20 cellular contexts compared by ENCODE assay signal in the genomic region with DNA sequence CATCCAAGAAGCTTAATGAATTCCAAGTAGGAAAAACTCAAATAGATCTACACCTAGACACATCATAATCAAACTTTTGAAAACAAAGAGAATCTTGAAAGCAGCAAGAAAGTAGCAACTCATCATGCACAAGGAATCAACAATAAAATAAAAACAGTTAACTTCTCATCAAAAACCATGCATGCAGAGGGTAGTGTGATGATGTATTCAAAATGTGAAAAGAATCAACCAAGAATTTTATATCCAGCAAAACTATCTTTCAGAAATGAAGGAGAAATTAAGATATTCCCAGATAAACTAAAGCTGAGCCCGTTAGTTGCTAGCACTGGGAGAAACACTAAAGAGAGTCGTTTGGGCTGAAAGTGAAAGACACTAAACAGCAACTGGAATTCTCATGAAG. TPM values are rescaled to one million over a fixed set of nuclear protein-coding genes. Genes with fewer than 3 reads are reported as not detected.
DNase-seq lines count a peak whose midpoint lies in the region; ATAC-seq, FAIRE-seq and TF ChIP-seq lines count a peak whose summit lies in the region.
"Had no signal": no experiment of that assay in that cellular context is flagged by ENCODE, and none has a peak within 500 bp of the region (broad histone marks: within the 10 kb centered on the region; RNA-seq: fewer than 3 reads in every experiment).

No MANE protein-coding gene starts in this region.

- ATAC-seq in HepG2 (no peak), right lobe of liver (no peak), GM19467 (IDR thresholded peaks at IDR 0.05; ENCODE audit: unreplicated experiment) (no peak)
- ATAC-seq: A549; CD8-positive, alpha-beta T cell had no signal

- no peak overlapping the region for H3K4me3 ChIP-seq in HepG2 (replicated peaks in 1 of 3; ENCODE audit: insufficient read depth in 1 of 3, low read depth in 2 of 3, low read length in 3 of 3)
- no peak overlapping the region for H3K4me3 ChIP-seq in right lobe of liver
- H3K4me3 ChIP-seq in adipocyte (ENCODE audit: low read length) = peak overlapping the region; percentile 38
- H3K4me3 ChIP-seq: A549; BLaER1 treated with 17β-estradiol and CSF1 and Interleukin-3, amounts not matched to agents 10 nM and 100 nM had no signal

- TF ChIP-seq POLR2A in HepG2 (IDR thresholded peaks at IDR 0.05; ENCODE audit: insufficient read depth in 1 of 2, low read depth in 2 of 2, low read length in 2 of 2) (no peak), right lobe of liver (IDR thresholded peaks at IDR 0.05) (no peak)

- H3K9ac ChIP-seq in HepG2 (ENCODE audit: insufficient read depth, low read depth, low read length) (no peak overlapping the region), adipocyte (ENCODE audit: low read length) (no peak overlapping the region)
- H3K9ac ChIP-seq: BLaER1 treated with 17β-estradiol and CSF1 and Interleukin-3, amounts not matched to agents 10 nM and 100 nM had no signal

- H3K79me2 ChIP-seq in HepG2 (ENCODE audit: insufficient read depth, low read length) = no peaks in the 10 kb centered on the region

- no peaks in the 10 kb centered on the region for H3K36me3 ChIP-seq in HepG2 (replicated peaks in 1 of 2; ENCODE audit: control insufficient read depth in 1 of 2, insufficient read depth in 2 of 2, low read length in 2 of 2)
- no peaks in the 10 kb centered on the region for H3K36me3 ChIP-seq in right lobe of liver
- no peaks in the 10 kb centered on the region for H3K36me3 ChIP-seq in adipocyte (ENCODE audit: control insufficient read depth, insufficient read depth, low read length, severe bottlenecking)
- H3K36me3 ChIP-seq: BLaER1 treated with 17β-estradiol and CSF1 and Interleukin-3, amounts not matched to agents 10 nM and 100 nM had no signal

- FAIRE-seq in HepG2 (lab: Jason Lieb, UNC) = no peak
- FAIRE-seq: A549, D721Med, G401.6, GM12891, GM19239 had no signal

- no peak for TF ChIP-seq RAD21 in HepG2 (CRISPR knock-in tag; IDR thresholded peaks at IDR 0.05)

- intact Hi-C loops in HepG2 (cut with micrococcal nuclease; ENCODE audit: unreplicated experiment) (no loop called here), right lobe of liver (cut with DNase I) (loop anchor here in 1 of 2 donors (10.0 kb wide), 1 partner anchor 108 kb away; a partner anchor contains a TSS)

- POLR2A ChIA-PET in HepG2 (lab: Yijun Ruan, JAX) = no interaction called here

- in situ Hi-C loops in HepG2 (cut with HindIII; ENCODE audit: extremely low pct_ligation_motif_present, low pct_unique_long_range_greater_than_20kb) = no loop called here

- TF ChIP-seq CTCF in HepG2 (CRISPR knock-in tag; IDR thresholded peaks at IDR 0.05) = no peak
- TF ChIP-seq CTCF in right lobe of liver (IDR thresholded peaks at IDR 0.05) = no peak

- H3K9me3 ChIP-seq in HepG2 (ENCODE audit: low read length) (peaks cover 15% of the 10 kb centered on the region), right lobe of liver (peaks cover 0 to 4% (median 0%) of the 10 kb centered on the region in 4 donors), adipocyte (ENCODE audit: control insufficient read depth, low read length) (peaks cover 34% of the 10 kb centered on the region)

- peaks cover 0 to 5% of the 10 kb centered on the region in 2 experiments; a peak in 1 of 5 replicates for H3K27me3 ChIP-seq in HepG2 (ENCODE audit: control insufficient read depth in 1 of 2, insufficient read depth in 2 of 2, low read length in 2 of 2)
- H3K27me3 ChIP-seq in right lobe of liver = no peaks in the 10 kb centered on the region
- H3K27me3 ChIP-seq in adipocyte (replicated peaks; ENCODE audit: control insufficient read depth, insufficient read depth, low read length) = no peaks in the 10 kb centered on the region
- H3K27me3 ChIP-seq: BLaER1 treated with 17β-estradiol and CSF1 and Interleukin-3, amounts not matched to agents 10 nM and 100 nM had no signal

- H3K4me1 ChIP-seq in HepG2 (ENCODE audit: insufficient read depth, low read length) (peaks cover 28% of the 10 kb centered on the region), right lobe of liver (no peaks in the 10 kb centered on the region), adipocyte (ENCODE audit: control insufficient read depth, insufficient read depth, low read length) (no peaks in the 10 kb centered on the region)
- H3K4me1 ChIP-seq: Caco-2 had no signal

- CTCF ChIA-PET in HepG2 (lab: Yijun Ruan, JAX; ENCODE audit: low intra/inter-chr PET ratio, low total read pairs) = no interaction called here

- H3K27ac ChIP-seq in HepG2 (ENCODE audit: extremely low read length, insufficient read depth, low read length) = no peak overlapping the region
- no peak overlapping the region for H3K27ac ChIP-seq in right lobe of liver
- H3K27ac ChIP-seq: 22Rv1; A549; BLaER1 treated with 17β-estradiol and CSF1 and Interleukin-3, amounts not matched to agents 10 nM and 100 nM; C4-2B had no signal

- WGBS in HepG2 (ENCODE audit: low lambda C conversion rate) = 25% methylated on average over 2 of the region's 2 CpGs
- 65% methylated on average over 2 of the region's 2 CpGs for WGBS in right lobe of liver (ENCODE audit: insufficient coverage, low coverage, low lambda C conversion rate, missing lambda C conversion rate)

- TF ChIP-seq EP300 in HepG2 (IDR thresholded peaks at IDR 0.05; ENCODE audit: low read depth in 2 of 2, low read length in 2 of 2) = no peak
- TF ChIP-seq EP300 in HepG2 (CRISPR knock-in tag; IDR thresholded peaks at IDR 0.05; ENCODE audit: borderline replicate concordance) = no peak

- no peaks in the 10 kb centered on the region for H4K20me1 ChIP-seq in HepG2 (ENCODE audit: insufficient read depth, low read length)
- H4K20me1 ChIP-seq: BLaER1 treated with 17β-estradiol and CSF1 and Interleukin-3, amounts not matched to agents 10 nM and 100 nM had no signal

- no peak for DNase-seq in HepG2 (ENCODE audit: low spot score)
- no peak for DNase-seq in right lobe of liver
- DNase-seq in adipocyte (ENCODE audit: low read depth) = no peak
- DNase-seq in activated CD4-positive, alpha-beta T cell treated with anti-CD3 and anti-CD28 coated beads for 1 hour = no peak
- DNase-seq: AML-193; Caco-2; Calu3; CD4-positive, alpha-beta T cell; CD8-positive, alpha-beta T cell; DMS79 treated with DMSO at 0.1 percent for 48 hours; GF-D8 had no signal

- H2AFZ ChIP-seq in HepG2 (ENCODE audit: low read length) = no peak overlapping the region

- no TSS peak for BruUV-seq in HepG2 (replicated peaks; lab: Mats Ljungman, UMichigan)

- H3K4me2 ChIP-seq in HepG2 (ENCODE audit: low read depth, low read length) = no peak overlapping the region
- H3K4me2 ChIP-seq: A549; BLaER1 treated with 17β-estradiol and CSF1 and Interleukin-3, amounts not matched to agents 10 nM and 100 nM had no signal

TF ChIP-seq in HepG2, 621 proteins besides CTCF, POLR2A, EP300 and RAD21 (continues in another document):
- TF ChIP-seq, protein P1, sequence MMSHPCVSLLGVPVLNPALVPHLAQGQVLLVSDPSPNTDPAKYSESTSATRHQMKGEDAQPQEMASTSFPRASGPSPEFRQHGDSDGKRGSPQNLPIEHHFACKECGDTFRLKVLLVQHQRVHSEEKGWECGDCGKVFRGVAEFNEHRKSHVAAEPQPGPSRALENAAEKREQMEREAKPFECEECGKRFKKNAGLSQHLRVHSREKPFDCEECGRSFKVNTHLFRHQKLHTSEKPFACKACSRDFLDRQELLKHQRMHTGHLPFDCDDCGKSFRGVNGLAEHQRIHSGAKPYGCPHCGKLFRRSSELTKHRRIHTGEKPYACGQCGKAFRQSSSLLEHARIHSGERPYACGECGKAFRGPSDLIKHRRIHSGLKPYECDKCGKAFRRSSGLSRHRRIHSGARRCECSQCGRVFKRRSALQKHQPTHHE (CRISPR knock-in tag; IDR thresholded peaks at IDR 0.05; ENCODE audit: borderline replicate concordance) = no peak
- TF ChIP-seq JUNB (CRISPR knock-in tag; IDR thresholded peaks at IDR 0.05; ENCODE audit: borderline replicate concordance) = no peak
- TF ChIP-seq ARNT (IDR thresholded peaks at IDR 0.05) = no peak
- TF ChIP-seq ZNF788 (CRISPR knock-in tag; IDR thresholded peaks at IDR 0.05; ENCODE audit: borderline replicate concordance) = no peak

RNA-seq across cellular contexts. Expression of a gene that starts 4.3 kb away (rescaled TPM):
- total RNA-seq in HepG2 (2016; rRNA removed; fragmentation: Illumina TruSeq; extraction: Trizol) (15.5 and 16.2 TPM in 2 replicates), right lobe of liver (10 to 100 TPM; 15.7 to 33.1 (median 23.3) TPM)
- total RNA-seq in HepG2 (2016; cell fraction: cytosol; rRNA removed; fragmentation: Illumina TruSeq; extraction: Trizol; ENCODE audit: low read depth) = 5.1 and 6.0 TPM in 2 replicates
- 14.9 and 16.1 TPM in 2 replicates for total RNA-seq in HepG2 (2016; cell fraction: insoluble cytoplasmic fraction; rRNA removed; fragmentation: Illumina TruSeq; extraction: Trizol)
- 7.8 TPM in 2 replicates for total RNA-seq in HepG2 (2016; cell fraction: membrane; rRNA removed; fragmentation: Illumina TruSeq; extraction: Trizol)
- total RNA-seq in HepG2 (2016; cell fraction: nucleus; rRNA removed; fragmentation: Illumina TruSeq; extraction: Trizol) = 20.8 and 22.4 TPM in 2 replicates
- polyA plus RNA-seq in HepG2 (2011; rRNA removed) = 35.2 and 37.1 TPM in 2 replicates
- polyA plus RNA-seq in HepG2 (2011; cell fraction: cytosol; rRNA removed) = 22.5 and 24.9 TPM in 2 replicates
- polyA plus RNA-seq in HepG2 (2011; cell fraction: nucleus; rRNA removed) = 82.0 and 93.9 TPM in 2 replicates
- 18.0 and 20.0 TPM in 2 replicates for polyA plus RNA-seq in HepG2 (2012)
- polyA plus RNA-seq in HepG2 (2016; cell fraction: cytosol; fragmentation: Illumina TruSeq; extraction: Trizol; ENCODE audit: low read depth) = 1.4 and 1.5 TPM in 2 replicates
- 13.9 and 16.3 TPM in 2 replicates for polyA plus RNA-seq in HepG2 (2016; cell fraction: insoluble cytoplasmic fraction; fragmentation: Illumina TruSeq; extraction: Trizol; ENCODE audit: low read depth)
- 4.4 and 4.5 TPM in 2 replicates for polyA plus RNA-seq in HepG2 (2016; cell fraction: membrane; fragmentation: Illumina TruSeq; extraction: Trizol; ENCODE audit: low read depth)
- polyA plus RNA-seq in HepG2 (2016; cell fraction: nucleus; fragmentation: Illumina TruSeq; extraction: Trizol; ENCODE audit: insufficient read depth, low read depth) = 31.0 and 39.2 TPM in 2 replicates
- 52.9 and 70.5 TPM in 2 replicates for polyA minus RNA-seq in HepG2 (2011; rRNA and poly(A)+ RNA removed; ENCODE audit: low replicate concordance)
- 23.5 and 23.8 TPM in 2 replicates for polyA minus RNA-seq in HepG2 (2011; cell fraction: cytosol; rRNA and poly(A)+ RNA removed)
- 46.7 and 57.6 TPM in 2 replicates for polyA minus RNA-seq in HepG2 (2011; cell fraction: nucleus; rRNA and poly(A)+ RNA removed)
